8 cellular contexts compared by ENCODE assay signal in the genomic region with DNA sequence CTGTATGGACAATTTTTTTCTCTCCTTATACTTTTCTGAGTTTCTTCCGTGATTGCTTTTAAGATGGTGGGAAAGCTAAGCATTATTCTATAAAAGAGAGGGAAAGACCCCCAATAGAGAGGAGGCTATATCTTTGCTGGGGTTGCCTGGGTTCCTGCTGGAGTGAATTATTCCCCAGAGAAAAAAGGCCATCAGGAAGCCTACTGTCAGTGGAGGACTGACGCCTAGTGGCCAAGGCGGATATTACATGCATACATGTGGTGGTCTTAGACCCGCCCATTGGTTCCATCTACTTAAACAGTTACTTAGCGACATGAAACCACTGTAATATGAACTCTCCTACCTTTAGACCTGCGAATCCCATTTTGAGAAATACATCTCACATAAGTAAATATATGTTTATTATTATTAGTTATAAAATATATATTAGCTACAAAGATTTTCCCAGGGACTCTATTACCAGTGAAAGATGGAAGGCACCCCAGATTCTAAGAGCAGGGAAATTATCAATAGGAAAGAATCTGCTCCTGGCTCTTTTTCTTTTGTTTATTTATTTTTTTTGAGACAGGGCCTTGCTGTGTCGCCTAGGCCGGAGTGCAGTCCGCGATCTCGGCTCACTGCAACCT. TPM values are rescaled to one million over a fixed set of nuclear protein-coding genes. Genes with fewer than 3 reads are reported as not detected.
DNase-seq lines count a peak whose midpoint lies in the region; ATAC-seq and TF ChIP-seq lines count a peak whose summit lies in the region.

No MANE protein-coding gene starts in this region.

- peaks cover 0 to 1% (median 0%) of the 10 kb centered on the region in 5 donors for H3K9me3 Mint-ChIP-seq in CD8-positive, alpha-beta memory T cell
- H3K9me3 Mint-ChIP-seq in activated CD4-positive, alpha-beta T cell treated with anti-CD3 and anti-CD28 coated beads, Interleukin-2, amount 10 ng/mL, durations not matched to agents 7 days and 5 days: no peaks in the 10 kb centered on the region

- H3K36me3 ChIP-seq in CD8-positive, alpha-beta memory T cell (ENCODE audit: insufficient read depth, low read length): no peaks in the 10 kb centered on the region

- DNase-seq in CD8-positive, alpha-beta memory T cell: peak; percentile 63 to 86 (median 71)
- peak; percentile 76 to 92 for DNase-seq in NCI-H526 (lab: John Stamatoyannopoulos, UW)
- DNase-seq in activated CD4-positive, alpha-beta T cell treated with anti-CD3 and anti-CD28 coated beads, Interleukin-2, amount 10 ng/mL, durations not matched to agents 7 days and 5 days: peak; percentile 83
- DNase-seq in coronary artery (ENCODE audit: low spot score): no peak
- peak; percentile 60 to 91 for DNase-seq in lower leg skin (ENCODE audit: low spot score in 2 of 2)
- peak; percentile 66 to 79 (median 77) for DNase-seq in stimulated activated CD4-positive, alpha-beta T cell treated with anti-CD3 and anti-CD28 coated beads, TNF-alpha, amount 100 ng/mL, for 24 hours (ENCODE audit: low read depth in 3 of 3)

- H3K27me3 ChIP-seq in CD8-positive, alpha-beta memory T cell (ENCODE audit: insufficient read depth, low read length, poor library complexity, severe bottlenecking): no peaks in the 10 kb centered on the region

- H3K27ac Mint-ChIP-seq in CD8-positive, alpha-beta memory T cell: peak overlapping the region in 1 of 8 donors; percentile 73
- H3K27ac Mint-ChIP-seq in activated CD4-positive, alpha-beta T cell treated with anti-CD3 and anti-CD28 coated beads, Interleukin-2, amount 10 ng/mL, durations not matched to agents 7 days and 5 days: no peak overlapping the region

- no peak overlapping the region for H3K27ac ChIP-seq in CD8-positive, alpha-beta memory T cell (ENCODE audit: low read depth, low read length)
- H3K27ac ChIP-seq in coronary artery: no peak overlapping the region

- peaks cover 0 to 17% of the 10 kb centered on the region in 2 donors for H3K27me3 Mint-ChIP-seq in CD8-positive, alpha-beta memory T cell
- H3K27me3 Mint-ChIP-seq in activated CD4-positive, alpha-beta T cell treated with anti-CD3 and anti-CD28 coated beads, Interleukin-2, amount 10 ng/mL, durations not matched to agents 7 days and 5 days: no peaks in the 10 kb centered on the region

- peak; percentile 64 for TF ChIP-seq CTCF in coronary artery (IDR thresholded peaks at IDR 0.05)
- TF ChIP-seq CTCF in lower leg skin (IDR thresholded peaks at IDR 0.05): peak in 2 of 3 donors; percentile 67 to 80

- 42% methylated on average over 11 of the region's 11 CpGs for WGBS in lower leg skin, 2 donors

- no peak for TF ChIP-seq POLR2A in lower leg skin (IDR thresholded peaks at IDR 0.05)

- H3K4me1 Mint-ChIP-seq in CD8-positive, alpha-beta memory T cell: no peaks in the 10 kb centered on the region
- peaks cover 3% of the 10 kb centered on the region for H3K4me1 Mint-ChIP-seq in activated CD4-positive, alpha-beta T cell treated with anti-CD3 and anti-CD28 coated beads, Interleukin-2, amount 10 ng/mL, durations not matched to agents 7 days and 5 days

- no peaks in the 10 kb centered on the region for H3K4me1 ChIP-seq in CD8-positive, alpha-beta memory T cell (ENCODE audit: insufficient read depth, low read length)

- no peak overlapping the region for H3K4me3 ChIP-seq in CD8-positive, alpha-beta memory T cell (ENCODE audit: low read length)
- H3K4me3 ChIP-seq in coronary artery (no peak overlapping the region), lower leg skin (ENCODE audit: low read depth, poor library complexity, severe bottlenecking) (no peak overlapping the region)

- CTCF ChIA-PET in CD8-positive, alpha-beta memory T cell (lab: Charles Lee): interaction anchor here (0.6 to 3.5 kb wide), 33 partner anchors 9 to 394 kb away, joined by 3 to 35 read pairs (median 4); a partner anchor contains a TSS
- CTCF ChIA-PET in activated CD4-positive, alpha-beta T cell treated with anti-CD3 and anti-CD28 coated beads, Interleukin-2, amount 10 ng/mL, durations not matched to agents 7 days and 5 days (lab: Charles Lee): interaction anchor here (0.8 to 2.4 kb wide), 13 partner anchors 9 to 359 kb away, joined by 3 to 8 read pairs (median 3); a partner anchor contains a TSS

- no peaks in the 10 kb centered on the region for H3K9me3 ChIP-seq in CD8-positive, alpha-beta memory T cell (ENCODE audit: low read length)

- H3K36me3 Mint-ChIP-seq in CD8-positive, alpha-beta memory T cell: no peaks in the 10 kb centered on the region
- H3K36me3 Mint-ChIP-seq in activated CD4-positive, alpha-beta T cell treated with anti-CD3 and anti-CD28 coated beads, Interleukin-2, amount 10 ng/mL, durations not matched to agents 7 days and 5 days (ENCODE audit: low read depth): no peaks in the 10 kb centered on the region

- POLR2A ChIA-PET in CD8-positive, alpha-beta memory T cell (lab: Charles Lee): interaction anchor here (0.6 kb wide), 1 partner anchor 173 kb away, joined by 4 read pairs; no protein-coding TSS in a partner anchor
- POLR2A ChIA-PET in activated CD4-positive, alpha-beta T cell treated with anti-CD3 and anti-CD28 coated beads, Interleukin-2, amount 10 ng/mL, durations not matched to agents 7 days and 5 days (lab: Charles Lee): no interaction called here

- no peak overlapping the region for H3K4me3 Mint-ChIP-seq in CD8-positive, alpha-beta memory T cell
- H3K4me3 Mint-ChIP-seq in activated CD4-positive, alpha-beta T cell treated with anti-CD3 and anti-CD28 coated beads, Interleukin-2, amount 10 ng/mL, durations not matched to agents 7 days and 5 days: no peak overlapping the region

- peak; percentile 59 for ATAC-seq in HG03378 (IDR thresholded peaks at IDR 0.05; ENCODE audit: unreplicated experiment)
- no peak for ATAC-seq in HG03442 (IDR thresholded peaks at IDR 0.05; ENCODE audit: unreplicated experiment)

- intact Hi-C loops in lower leg skin (cut with DNase I; ENCODE audit: low total_unique reads): loop anchor here (10.0 kb wide), 1 partner anchor 363 kb away; no protein-coding TSS in a partner anchor

RNA-seq across cellular contexts. Expression of a gene that starts 15.7 kb away (rescaled TPM):
- total RNA-seq in CD8-positive, alpha-beta memory T cell: not detected
- not detected for polyA plus RNA-seq in CD8-positive, alpha-beta memory T cell
- not detected for total RNA-seq in activated CD4-positive, alpha-beta T cell treated with anti-CD3 and anti-CD28 coated beads, Interleukin-2, amount 10 ng/mL, durations not matched to agents 7 days and 5 days
- 1 to 10 TPM in 1 of 4 donors, under 1 TPM in 1, not detected in 2; 0.32 to 1.5 TPM for total RNA-seq in lower leg skin

RNA-seq across cellular contexts. Expression of a gene that starts 26.4 kb away (rescaled TPM):
- total RNA-seq in CD8-positive, alpha-beta memory T cell: 10 to 100 TPM in 1 of 2 experiments, 1 to 10 TPM in 1; 8.4 to 10.3 TPM
- polyA plus RNA-seq in CD8-positive, alpha-beta memory T cell: 1.3 TPM
- total RNA-seq in activated CD4-positive, alpha-beta T cell treated with anti-CD3 and anti-CD28 coated beads, Interleukin-2, amount 10 ng/mL, durations not matched to agents 7 days and 5 days: 1 to 10 TPM; 5.5 to 5.8 TPM
- total RNA-seq in lower leg skin: 10 to 100 TPM; 19.6 to 27.6 (median 26.7) TPM

RNA-seq across cellular contexts. Expression of a gene that starts 34.5 kb away (rescaled TPM):
- not detected for total RNA-seq in CD8-positive, alpha-beta memory T cell
- polyA plus RNA-seq in CD8-positive, alpha-beta memory T cell: not detected
- not detected for total RNA-seq in activated CD4-positive, alpha-beta T cell treated with anti-CD3 and anti-CD28 coated beads, Interleukin-2, amount 10 ng/mL, durations not matched to agents 7 days and 5 days
- total RNA-seq in lower leg skin: 1 to 10 TPM in 1 of 4 donors, under 1 TPM in 1, not detected in 2; 0.65 to 1.5 TPM

RNA-seq across cellular contexts. Expression of a gene that starts 53.4 kb away (rescaled TPM):
- total RNA-seq in CD8-positive, alpha-beta memory T cell: not detected
- polyA plus RNA-seq in CD8-positive, alpha-beta memory T cell: not detected
- not detected for total RNA-seq in activated CD4-positive, alpha-beta T cell treated with anti-CD3 and anti-CD28 coated beads, Interleukin-2, amount 10 ng/mL, durations not matched to agents 7 days and 5 days
- total RNA-seq in lower leg skin: not detected
